In the genomic region with DNA sequence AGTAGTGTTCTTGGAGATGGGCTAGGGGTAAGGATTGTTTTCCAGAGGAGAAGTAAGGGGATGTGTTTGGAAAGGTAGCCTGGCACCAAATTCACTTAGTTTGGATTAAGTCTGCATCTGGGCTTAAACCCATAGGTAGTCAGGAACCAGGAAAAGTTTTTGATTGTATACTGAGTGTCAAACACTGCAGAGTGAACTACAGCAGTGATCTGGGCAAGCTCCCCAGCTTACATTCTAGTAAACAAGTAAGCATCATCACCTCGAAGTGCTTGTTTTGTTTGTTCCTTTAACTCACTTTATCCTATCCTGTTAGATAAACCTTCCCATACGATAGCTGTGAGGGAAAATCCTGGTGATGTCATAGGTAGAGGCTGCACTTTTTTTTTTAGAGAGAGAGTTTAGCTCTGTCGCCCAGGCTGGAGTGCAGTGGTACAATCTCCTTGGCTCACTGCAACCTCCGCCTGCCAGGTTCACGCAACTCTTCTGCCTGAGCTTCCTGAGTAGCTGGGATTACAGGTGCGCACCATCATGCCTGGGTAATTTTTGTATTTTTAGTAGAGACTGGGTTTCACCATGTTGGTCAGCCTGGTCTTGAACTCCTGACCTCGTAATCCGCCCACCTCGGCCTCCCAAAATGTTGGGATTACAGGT, we compare ENCODE assay signal across 9 cellular contexts. TPM values are rescaled to one million over a fixed set of nuclear protein-coding genes. Genes with fewer than 3 reads are reported as not detected.
DNase-seq lines count a peak whose midpoint lies in the region; ATAC-seq and TF ChIP-seq lines count a peak whose summit lies in the region.
"Had no signal": no experiment of that assay in that cellular context is flagged by ENCODE, and none has a peak within 500 bp of the region (broad histone marks: within the 10 kb centered on the region; RNA-seq: fewer than 3 reads in every experiment).

No MANE protein-coding gene starts in this region.

- no peaks in the 10 kb centered on the region for H3K27me3 Mint-ChIP-seq in T-helper 2 cell treated with Interferon-gamma antibody and Interleukin-4, amounts not matched to agents 5 μg/mL and 100 μg/mL, for 36 hours (ENCODE audit: low read depth)
- H3K27me3 Mint-ChIP-seq in effector memory CD8-positive, alpha-beta T cell = no peaks in the 10 kb centered on the region
- H3K27me3 Mint-ChIP-seq in progenitor cell of endocrine pancreas = no peaks in the 10 kb centered on the region

- H3K4me1 ChIP-seq in NT2/D1 (ENCODE audit: insufficient read depth, insufficient read length) = peaks cover 11% of the 10 kb centered on the region

- peak overlapping the region; percentile 96 for H3K9ac ChIP-seq in NT2/D1 (ENCODE audit: insufficient read length, low read depth)

- no peak for ATAC-seq in effector memory CD8-positive, alpha-beta T cell (replicated peaks)
- no peak for ATAC-seq in HG02678 (IDR thresholded peaks at IDR 0.05; ENCODE audit: unreplicated experiment)

- DNase-seq in T-helper 2 cell treated with Interferon-gamma antibody and Interleukin-4, amounts not matched to agents 5 μg/mL and 100 μg/mL, for 36 hours (ENCODE audit: low spot score) = no peak
- DNase-seq in T-helper 2 cell = no peak
- no peak for DNase-seq in NT2/D1 (ENCODE audit: low read depth, low spot score)
- DNase-seq in effector memory CD8-positive, alpha-beta T cell = no peak
- no peak for DNase-seq in progenitor cell of endocrine pancreas (ENCODE audit: low spot score, unreplicated experiment)
- no peak for DNase-seq in WERI-Rb-1
- DNase-seq in hippocampal formation (lab: John Stamatoyannopoulos, UW) = no peak
- DNase-seq: NCI-H1436 had no signal

- peak overlapping the region; percentile 92 for H3K4me3 Mint-ChIP-seq in T-helper 2 cell treated with Interferon-gamma antibody and Interleukin-4, amounts not matched to agents 5 μg/mL and 100 μg/mL, for 36 hours
- peak overlapping the region; percentile 1 to 80 for H3K4me3 Mint-ChIP-seq in effector memory CD8-positive, alpha-beta T cell
- peak overlapping the region; percentile 32 for H3K4me3 Mint-ChIP-seq in progenitor cell of endocrine pancreas (ENCODE audit: low read depth)

- H3K36me3 ChIP-seq in NT2/D1 (ENCODE audit: insufficient read depth, insufficient read length, low read length) (peaks cover 70% of the 10 kb centered on the region), WERI-Rb-1 (peaks cover 69% of the 10 kb centered on the region)

- H3K4me1 Mint-ChIP-seq in T-helper 2 cell treated with Interferon-gamma antibody and Interleukin-4, amounts not matched to agents 5 μg/mL and 100 μg/mL, for 36 hours (ENCODE audit: low read depth) = peaks cover 35% of the 10 kb centered on the region
- H3K4me1 Mint-ChIP-seq in effector memory CD8-positive, alpha-beta T cell (ENCODE audit: low read depth in 2 of 2) = peaks cover 39 to 59% of the 10 kb centered on the region in 2 donors
- peaks cover 31% of the 10 kb centered on the region for H3K4me1 Mint-ChIP-seq in progenitor cell of endocrine pancreas (ENCODE audit: low read depth)

- peaks cover 66% of the 10 kb centered on the region for H3K36me3 Mint-ChIP-seq in T-helper 2 cell treated with Interferon-gamma antibody and Interleukin-4, amounts not matched to agents 5 μg/mL and 100 μg/mL, for 36 hours (ENCODE audit: low read depth)
- H3K36me3 Mint-ChIP-seq in effector memory CD8-positive, alpha-beta T cell (ENCODE audit: insufficient read depth) = peaks cover 76% of the 10 kb centered on the region
- H3K36me3 Mint-ChIP-seq in progenitor cell of endocrine pancreas (ENCODE audit: insufficient read depth) = peaks cover 32% of the 10 kb centered on the region

- no peak overlapping the region for H3K27ac Mint-ChIP-seq in T-helper 2 cell treated with Interferon-gamma antibody and Interleukin-4, amounts not matched to agents 5 μg/mL and 100 μg/mL, for 36 hours
- peak overlapping the region; percentile 38 to 75 for H3K27ac Mint-ChIP-seq in effector memory CD8-positive, alpha-beta T cell
- H3K27ac Mint-ChIP-seq in progenitor cell of endocrine pancreas = no peak overlapping the region

- no peak overlapping the region for H3K27ac ChIP-seq in WERI-Rb-1

- H3K27me3 ChIP-seq in NT2/D1 (ENCODE audit: insufficient read depth, insufficient read length) (no peaks in the 10 kb centered on the region), WERI-Rb-1 (ENCODE audit: insufficient read depth, low read depth, severe bottlenecking) (no peaks in the 10 kb centered on the region)

- H3K4me3 ChIP-seq in NT2/D1 (ENCODE audit: insufficient read length, low read depth) (peak overlapping the region; percentile 94), WERI-Rb-1 (ENCODE audit: low read depth, low read length) (no peak overlapping the region)

- no peak for TF ChIP-seq CTCF in progenitor cell of endocrine pancreas (IDR thresholded peaks at IDR 0.05; ENCODE audit: unreplicated experiment)
- no peak for TF ChIP-seq CTCF in WERI-Rb-1 (IDR thresholded peaks at IDR 0.05; ENCODE audit: low read depth, low read length)

- no peaks in the 10 kb centered on the region for H3K9me3 ChIP-seq in NT2/D1 (ENCODE audit: insufficient read depth, low read length)
- H3K9me3 ChIP-seq in WERI-Rb-1 (ENCODE audit: severe bottlenecking) = no peaks in the 10 kb centered on the region

- H3K9me3 Mint-ChIP-seq in T-helper 2 cell treated with Interferon-gamma antibody and Interleukin-4, amounts not matched to agents 5 μg/mL and 100 μg/mL, for 36 hours = no peaks in the 10 kb centered on the region
- no peaks in the 10 kb centered on the region for H3K9me3 Mint-ChIP-seq in effector memory CD8-positive, alpha-beta T cell
- no peaks in the 10 kb centered on the region for H3K9me3 Mint-ChIP-seq in progenitor cell of endocrine pancreas (ENCODE audit: low read depth)

RNA-seq across cellular contexts. Expression of gene RPS24, which starts 2.4 kb away (rescaled TPM):
- total RNA-seq in progenitor cell of endocrine pancreas = 1,431 and 1,496 TPM in 2 replicates

RNA-seq across cellular contexts. Expression of gene POLR3A, which starts 6.7 kb away (rescaled TPM):
- total RNA-seq in progenitor cell of endocrine pancreas = 26.7 and 27.5 TPM in 2 replicates

Comparison
In these comparisons a context has a peak if more than half of its experiments do, and no peak if none do; other contexts are left out.
1. H3K27ac Mint-ChIP-seq: peak in effector memory CD8-positive, alpha-beta T cell (2 of 2); none in T-helper 2 cell treated with Interferon-gamma antibody and Interleukin-4, amounts not matched to agents 5 μg/mL and 100 μg/mL, for 36 hours (single experiment) and progenitor cell of endocrine pancreas (single experiment).
2. H3K4me3 Mint-ChIP-seq: peak in every context shown above with its lines; median percentile 92 in T-helper 2 cell treated with Interferon-gamma antibody and Interleukin-4, amounts not matched to agents 5 μg/mL and 100 μg/mL, for 36 hours; 40 in effector memory CD8-positive, alpha-beta T cell; 32 in progenitor cell of endocrine pancreas.